13 cellular contexts compared by ENCODE assay signal in the genomic region with DNA sequence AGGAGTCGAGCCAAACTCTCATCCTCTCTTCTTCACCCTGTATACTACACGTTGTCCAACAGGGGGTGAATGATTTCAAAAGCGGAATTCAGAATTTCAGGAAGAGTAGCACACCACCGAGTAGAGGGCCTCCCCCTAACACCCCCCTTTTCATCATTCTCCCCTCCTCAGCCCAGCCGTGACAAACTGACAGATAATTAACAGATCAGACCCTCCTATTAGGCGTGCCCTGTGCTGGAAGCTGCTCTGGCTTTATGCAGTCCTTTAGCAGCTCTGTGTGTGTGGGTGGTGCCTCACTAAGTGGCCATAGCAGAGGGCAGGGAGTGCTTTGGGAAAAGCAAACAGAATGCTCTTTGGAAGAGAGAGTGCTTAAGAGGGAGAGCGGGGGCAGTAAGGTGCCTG. TPM values are rescaled to one million over a fixed set of nuclear protein-coding genes. Genes with fewer than 3 reads are reported as not detected.
DNase-seq lines count a peak whose midpoint lies in the region; ATAC-seq and TF ChIP-seq lines count a peak whose summit lies in the region.
"Had no signal": no experiment of that assay in that cellular context is flagged by ENCODE, and none has a peak within 500 bp of the region (broad histone marks: within the 10 kb centered on the region; RNA-seq: fewer than 3 reads in every experiment).

No MANE protein-coding gene starts in this region.

- no peak overlapping the region for H2BK20ac ChIP-seq in IMR-90 (ENCODE audit: low read depth, low read length)

- H3K18ac ChIP-seq in IMR-90 (ENCODE audit: low read depth, low read length): no peak overlapping the region

- H3K23ac ChIP-seq in IMR-90 (ENCODE audit: low read depth, low read length): no peak overlapping the region

- no peaks in the 10 kb centered on the region for H3K9me3 Mint-ChIP-seq in activated CD4-positive, alpha-beta T cell treated with anti-CD3 and anti-CD28 coated beads, Interleukin-2, amount 10 ng/mL, durations not matched to agents 24 days and 14 days
- H3K9me3 Mint-ChIP-seq in effector memory CD8-positive, alpha-beta T cell: no peaks in the 10 kb centered on the region
- H3K9me3 Mint-ChIP-seq: natural killer cell treated with Interleukin-12 subunit alpha and Interleukin-12 subunit beta and Interleukin-15 and Interleukin-18, amount 100 ng/mL, for 72 hours had no signal

- H3K36me3 ChIP-seq in IMR-90 (ENCODE audit: control insufficient read depth, insufficient read depth, low read length): no peaks in the 10 kb centered on the region
- no peaks in the 10 kb centered on the region for H3K36me3 ChIP-seq in hepatocyte (replicated peaks; ENCODE audit: insufficient read depth, low read depth)
- H3K36me3 ChIP-seq in testis (ENCODE audit: low read depth, missing control alignments): no peaks in the 10 kb centered on the region

- peak; percentile 47; the same call in 1 of the 2 replicates for ATAC-seq in IMR-90 (ENCODE audit: low read depth)
- no peak for ATAC-seq in effector memory CD8-positive, alpha-beta T cell (replicated peaks)
- ATAC-seq: gastrocnemius medialis; natural killer cell treated with Interleukin-12 subunit alpha and Interleukin-12 subunit beta and Interleukin-15 and Interleukin-18, amount 100 ng/mL, for 72 hours had no signal

- H4K5ac ChIP-seq in IMR-90 (ENCODE audit: low read depth, low read length): no peak overlapping the region

- no peak overlapping the region for H3K4me3 ChIP-seq in IMR-90 (ENCODE audit: insufficient read depth, low read depth, low read length)
- H3K4me3 ChIP-seq in hepatocyte: no peak overlapping the region
- H3K4me3 ChIP-seq in testis: no peak overlapping the region
- H3K4me3 ChIP-seq: gastrocnemius medialis, GM23248 had no signal

- H3K79me1 ChIP-seq in IMR-90 (ENCODE audit: low read depth in 1 of 2, low read length in 2 of 2): peaks cover 37 to 61% of the 10 kb centered on the region in 2 experiments; a peak in 3 of 4 replicates

- intact Hi-C loops in IMR-90 (cut with micrococcal nuclease): no loop called here
- intact Hi-C loops in activated CD4-positive, alpha-beta T cell treated with anti-CD3 and anti-CD28 coated beads, Interleukin-2, amount 10 ng/mL, durations not matched to agents 24 days and 14 days (cut with micrococcal nuclease): loop anchor here (10.0 kb wide), 2 partner anchors 116 to 276 kb away; a partner anchor contains a TSS
- intact Hi-C loops in testis (cut with DNase I; ENCODE audit: low total_unique reads): no loop called here

- H2AFZ ChIP-seq in IMR-90 (replicated peaks; ENCODE audit: low read length, poor library complexity) (no peak overlapping the region), hepatocyte (no peak overlapping the region)
- H2AFZ ChIP-seq: GM23248 had no signal

- H2BK5ac ChIP-seq in IMR-90 (ENCODE audit: low read depth, low read length, poor library complexity, severe bottlenecking): no peak overlapping the region

- CTCF ChIA-PET in IMR-90 (lab: Yijun Ruan, JAX): interaction anchor here (0.8 kb wide), 1 partner anchor 12 kb away, joined by 3 read pairs; no protein-coding TSS in a partner anchor

- H3K27me3 Mint-ChIP-seq in activated CD4-positive, alpha-beta T cell treated with anti-CD3 and anti-CD28 coated beads, Interleukin-2, amount 10 ng/mL, durations not matched to agents 24 days and 14 days: no peaks in the 10 kb centered on the region
- H3K27me3 Mint-ChIP-seq in effector memory CD8-positive, alpha-beta T cell: no peaks in the 10 kb centered on the region
- H3K27me3 Mint-ChIP-seq: natural killer cell treated with Interleukin-12 subunit alpha and Interleukin-12 subunit beta and Interleukin-15 and Interleukin-18, amount 100 ng/mL, for 72 hours had no signal

- H3K9ac ChIP-seq in IMR-90 (ENCODE audit: low read depth, low read length): no peak overlapping the region
- H3K9ac ChIP-seq: GM23248 had no signal

- H3K4me2 ChIP-seq in IMR-90 (ENCODE audit: low read depth, low read length) (no peak overlapping the region), hepatocyte (peak overlapping the region; percentile 42)

- H3K9me3 ChIP-seq in IMR-90 (ENCODE audit: control insufficient read depth, insufficient read depth, low read length) (no peaks in the 10 kb centered on the region), hepatocyte (ENCODE audit: low read depth) (no peaks in the 10 kb centered on the region), testis (no peaks in the 10 kb centered on the region)
- H3K9me3 ChIP-seq: gastrocnemius medialis had no signal

- TF ChIP-seq CTCF in IMR-90 (conservative IDR thresholded peaks at IDR 0.05; ENCODE audit: low read depth, low read length) (0 out of 2 replicates have a peak, but pooled peaks have one; percentile 16), hepatocyte (IDR thresholded peaks at IDR 0.05; ENCODE audit: poor library complexity) (no peak), testis (IDR thresholded peaks at IDR 0.05) (no peak)

- H2AK9ac ChIP-seq in IMR-90 (replicated peaks; ENCODE audit: low read depth, low read length, poor library complexity): no peak overlapping the region

- no CpG with 5 or more reads among the region's 7 CpGs for whole genome bisulfite sequencing in IMR-90 (ENCODE audit: extremely low coverage in 2 of 2, insufficient read length in 1 of 2), 2 experiments
- WGBS in hepatocyte (ENCODE audit: low lambda C conversion rate, missing lambda C conversion rate): 28% methylated on average over 7 of the region's 7 CpGs
- 47 to 51% methylated on average over 7 of the region's 7 CpGs for WGBS in testis, 2 donors

- no TSS peak for BruUV-seq in IMR-90 (replicated peaks; lab: Mats Ljungman, UMichigan)

- no peak overlapping the region; the same call in 1 of the 2 replicates for H2AK5ac ChIP-seq in IMR-90 (ENCODE audit: low read depth, low read length)

- H4K20me1 ChIP-seq in IMR-90 (ENCODE audit: insufficient read depth, low read length) (peaks cover 11% of the 10 kb centered on the region), hepatocyte (ENCODE audit: insufficient read depth, poor library complexity, severe bottlenecking) (peaks cover 16% of the 10 kb centered on the region)

- peaks cover 11% of the 10 kb centered on the region for H3K4me1 ChIP-seq in IMR-90 (ENCODE audit: control insufficient read depth, insufficient read depth, low read length)
- H3K4me1 ChIP-seq in hepatocyte (ENCODE audit: insufficient read depth): peaks cover 21% of the 10 kb centered on the region
- peaks cover 6% of the 10 kb centered on the region for H3K4me1 ChIP-seq in testis

- TF ChIP-seq RAD21 in IMR-90 (IDR thresholded peaks at IDR 0.05; ENCODE audit: low read length): no peak

- dilution Hi-C loops in IMR-90 (cut with HindIII; ENCODE audit: low sequenced_read_pairs, unreplicated experiment): no loop called here

- H3K9me1 ChIP-seq in IMR-90 (ENCODE audit: insufficient read depth, low read length): peaks cover 3% of the 10 kb centered on the region; the same call in 1 of the 2 replicates

- H3K27ac Mint-ChIP-seq in activated CD4-positive, alpha-beta T cell treated with anti-CD3 and anti-CD28 coated beads, Interleukin-2, amount 10 ng/mL, durations not matched to agents 24 days and 14 days: no peak overlapping the region
- peak overlapping the region in 1 of 2 donors; percentile 35 for H3K27ac Mint-ChIP-seq in effector memory CD8-positive, alpha-beta T cell

- no peak overlapping the region for H2BK120ac ChIP-seq in IMR-90 (ENCODE audit: low read depth, low read length)

- H3K27me3 ChIP-seq in IMR-90 (ENCODE audit: control insufficient read depth, insufficient read depth, low read length) (no peaks in the 10 kb centered on the region), hepatocyte (no peaks in the 10 kb centered on the region), testis (no peaks in the 10 kb centered on the region)
- H3K27me3 ChIP-seq: gastrocnemius medialis had no signal

- POLR2A ChIA-PET in IMR-90 (lab: Charles Lee; ENCODE audit: unreplicated experiment): no interaction called here

- TF ChIP-seq POLR2A in IMR-90 (IDR thresholded peaks at IDR 0.05; ENCODE audit: low read depth, low read length): no peak
- no peak for TF ChIP-seq POLR2A in testis (IDR thresholded peaks at IDR 0.05)

- H3K14ac ChIP-seq in IMR-90 (replicated peaks; ENCODE audit: low read depth, low read length): no peak overlapping the region; the same call in 1 of the 2 replicates

- no peak overlapping the region; the same call in 1 of the 2 replicates for H4K91ac ChIP-seq in IMR-90 (ENCODE audit: insufficient read depth, low read depth, low read length)

- peak overlapping the region; percentile 29; the same call in 1 of the 2 replicates for H3K4ac ChIP-seq in IMR-90 (ENCODE audit: low read depth, low read length)

- no peaks in the 10 kb centered on the region for H3K9me2 ChIP-seq in hepatocyte (replicated peaks; ENCODE audit: insufficient read depth)

- H3K27ac ChIP-seq in IMR-90 (ENCODE audit: insufficient read depth, low read length) (no peak overlapping the region), hepatocyte (no peak overlapping the region), testis (no peak overlapping the region)
- H3K27ac ChIP-seq: gastrocnemius medialis, GM23248 had no signal

- DNase-seq in IMR-90 (no peak), NCI-H69 (lab: John Stamatoyannopoulos, UW) (peak; percentile 87), hepatocyte (ENCODE audit: low spot score) (peak; percentile 19), retina (peak; percentile 67), testis (no peak), NAMALWA (ENCODE audit: low spot score) (no peak)
- DNase-seq in activated CD4-positive, alpha-beta T cell treated with anti-CD3 and anti-CD28 coated beads, Interleukin-2, amount 10 ng/mL, durations not matched to agents 24 days and 14 days: no peak
- DNase-seq in effector memory CD8-positive, alpha-beta T cell: no peak
- DNase-seq: activated CD8-positive, alpha-beta memory T cell treated with anti-CD3 and anti-CD28 coated beads, Interleukin-2, amount 50 U/mL, for 48 hours; gastrocnemius medialis; GM23248; NCI-H1694 treated with DMSO at 0.1 percent for 48 hours had no signal

- H2BK15ac ChIP-seq in IMR-90 (ENCODE audit: low read depth, low read length): 0 out of 3 replicates have a peak overlapping the region, but pooled peaks have one; percentile 30

- peaks cover 19% of the 10 kb centered on the region for H3K36me3 Mint-ChIP-seq in activated CD4-positive, alpha-beta T cell treated with anti-CD3 and anti-CD28 coated beads, Interleukin-2, amount 10 ng/mL, durations not matched to agents 24 days and 14 days (ENCODE audit: low read depth)
- H3K36me3 Mint-ChIP-seq in effector memory CD8-positive, alpha-beta T cell (ENCODE audit: insufficient read depth): peaks cover 6% of the 10 kb centered on the region
- H3K36me3 Mint-ChIP-seq: natural killer cell treated with Interleukin-12 subunit alpha and Interleukin-12 subunit beta and Interleukin-15 and Interleukin-18, amount 100 ng/mL, for 72 hours had no signal

- no peak overlapping the region for H3K56ac ChIP-seq in IMR-90 (ENCODE audit: extremely low read depth, insufficient read depth, low read length)

- H3K4me3 Mint-ChIP-seq in activated CD4-positive, alpha-beta T cell treated with anti-CD3 and anti-CD28 coated beads, Interleukin-2, amount 10 ng/mL, durations not matched to agents 24 days and 14 days: no peak overlapping the region
- no peak overlapping the region for H3K4me3 Mint-ChIP-seq in effector memory CD8-positive, alpha-beta T cell
- H3K4me3 Mint-ChIP-seq: natural killer cell treated with Interleukin-12 subunit alpha and Interleukin-12 subunit beta and Interleukin-15 and Interleukin-18, amount 100 ng/mL, for 72 hours had no signal

- in situ Hi-C loops in IMR-90 (cut with MboI; ENCODE audit: low sequenced_read_pairs): no loop called here

- H3K4me1 Mint-ChIP-seq in activated CD4-positive, alpha-beta T cell treated with anti-CD3 and anti-CD28 coated beads, Interleukin-2, amount 10 ng/mL, durations not matched to agents 24 days and 14 days: peaks cover 50% of the 10 kb centered on the region
- H3K4me1 Mint-ChIP-seq in effector memory CD8-positive, alpha-beta T cell (ENCODE audit: low read depth in 2 of 2): peaks cover 36 to 57% of the 10 kb centered on the region in 2 donors

- peaks cover 77% of the 10 kb centered on the region for H3K79me2 ChIP-seq in hepatocyte

- no peak overlapping the region; a peak in 1 of 4 replicates for H4K8ac ChIP-seq in IMR-90 (ENCODE audit: low read depth in 2 of 2, low read length in 2 of 2)

RNA-seq across cellular contexts. Expression of a gene that starts 44.3 kb away (rescaled TPM):
- total RNA-seq in IMR-90 (2012; rRNA removed): 8.9 and 9.5 TPM in 2 replicates
- polyA plus RNA-seq in IMR-90 (2012; rRNA removed): 22.0 and 22.5 TPM in 2 replicates
- 16.8 and 24.0 TPM in 2 replicates for polyA plus RNA-seq in IMR-90 (2012; cell fraction: cytosol; rRNA removed)
- polyA plus RNA-seq in IMR-90 (2012; cell fraction: nucleus; rRNA removed; ENCODE audit: low replicate concordance): 21.7 and 28.9 TPM in 2 replicates
- 8.4 and 10.0 TPM in 2 replicates for total RNA-seq in hepatocyte
- polyA plus RNA-seq in hepatocyte: 20.9 and 22.9 TPM in 2 replicates
- total RNA-seq in activated CD4-positive, alpha-beta T cell treated with anti-CD3 and anti-CD28 coated beads, Interleukin-2, amount 10 ng/mL, durations not matched to agents 24 days and 14 days: 20.7 and 21.6 TPM in 2 replicates
- total RNA-seq in testis: 10 to 100 TPM; 30.3 to 39.8 TPM
- 28.6 TPM for polyA plus RNA-seq in testis (ENCODE audit: insufficient read depth, low read depth, low replicate concordance)

RNA-seq across cellular contexts. Expression of a gene that starts 46.7 kb away (rescaled TPM):
- 56.1 and 62.6 TPM in 2 replicates for total RNA-seq in IMR-90 (2012; rRNA removed)
- 25.3 and 28.1 TPM in 2 replicates for polyA plus RNA-seq in IMR-90 (2012; rRNA removed)
- 15.5 and 19.7 TPM in 2 replicates for polyA plus RNA-seq in IMR-90 (2012; cell fraction: cytosol; rRNA removed)
- 8.5 and 12.8 TPM in 2 replicates for polyA plus RNA-seq in IMR-90 (2012; cell fraction: nucleus; rRNA removed; ENCODE audit: low replicate concordance)
- total RNA-seq in hepatocyte: 22.1 and 24.1 TPM in 2 replicates
- 30.0 and 33.9 TPM in 2 replicates for polyA plus RNA-seq in hepatocyte
- 57.4 and 58.2 TPM in 2 replicates for total RNA-seq in activated CD4-positive, alpha-beta T cell treated with anti-CD3 and anti-CD28 coated beads, Interleukin-2, amount 10 ng/mL, durations not matched to agents 24 days and 14 days
- 10 to 100 TPM; 31.1 to 34.9 TPM for total RNA-seq in testis
- polyA plus RNA-seq in testis (ENCODE audit: insufficient read depth, low read depth, low replicate concordance): 27.3 TPM

Comparison
In these comparisons a context has a peak if more than half of its experiments do, and no peak if none do; other contexts are left out.
1. DNase-seq: peak in NCI-H69 (single experiment), hepatocyte (single experiment) and retina (single experiment); none in IMR-90 (single experiment), activated CD4-positive, alpha-beta T cell treated with anti-CD3 and anti-CD28 coated beads, Interleukin-2, amount 10 ng/mL, durations not matched to agents 24 days and 14 days (single experiment), effector memory CD8-positive, alpha-beta T cell (0 of 3), testis (single experiment) and NAMALWA (single experiment).